In genomic region chr10:71973777-71974488, GRCh38 we compare ENCODE assay signal across 10 cellular contexts. TPM values are rescaled to one million over a fixed set of nuclear protein-coding genes. Genes with fewer than 3 reads are reported as not detected.
DNase-seq lines count a peak whose midpoint lies in the region; ATAC-seq and TF ChIP-seq lines count a peak whose summit lies in the region.
"Had no signal": no experiment of that assay in that cellular context is flagged by ENCODE, and none has a peak within 500 bp of the region (broad histone marks: within the 10 kb centered on the region; RNA-seq: fewer than 3 reads in every experiment).

No MANE protein-coding gene starts in this region.

- H3K79me2 ChIP-seq in smooth muscle cell (ENCODE audit: low read depth) = peaks cover 62% of the 10 kb centered on the region

- H2AFZ ChIP-seq in smooth muscle cell (ENCODE audit: low read depth) = no peak overlapping the region

- H4K20me1 ChIP-seq in smooth muscle cell (ENCODE audit: low read depth) = peaks cover 67% of the 10 kb centered on the region

- WGBS in smooth muscle cell (ENCODE audit: low lambda C conversion rate) = 88% methylated on average over 9 of the region's 9 CpGs

- H3K9ac ChIP-seq in smooth muscle cell (ENCODE audit: low read depth) = peak overlapping the region; percentile 44

- DNase-seq in smooth muscle cell (lab: John Stamatoyannopoulos, UW; ENCODE audit: unreplicated experiment) = no peak
- DNase-seq in GDM1 (lab: John Stamatoyannopoulos, UW) = no peak
- DNase-seq in NCI-H446 (lab: John Stamatoyannopoulos, UW) = no peak
- no peak for DNase-seq in stimulated activated naive CD4-positive, alpha-beta T cell treated with Interleukin-2 at 50 U/mL for 16 hours (lab: John Stamatoyannopoulos, UW)
- no peak for DNase-seq in NCI-H510A (lab: John Stamatoyannopoulos, UW)
- DNase-seq: midbrain had no signal

- H3K4me2 ChIP-seq in smooth muscle cell = no peak overlapping the region

- ATAC-seq in GM18867 (IDR thresholded peaks at IDR 0.05; ENCODE audit: unreplicated experiment) (peak; percentile 13), HG03045 (IDR thresholded peaks at IDR 0.05; ENCODE audit: unreplicated experiment) (peak; percentile 12)

- peaks cover 18% of the 10 kb centered on the region for H3F3A ChIP-seq in smooth muscle cell (ENCODE audit: low read depth)

- no peak for TF ChIP-seq CTCF in smooth muscle cell (IDR thresholded peaks at IDR 0.05; ENCODE audit: borderline replicate concordance, insufficient read depth, poor library complexity, severe bottlenecking)

- H3K36me3 ChIP-seq in smooth muscle cell (ENCODE audit: low read depth) = no peaks in the 10 kb centered on the region

- no peak overlapping the region for H3K4me3 ChIP-seq in smooth muscle cell

- peak overlapping the region; percentile 97 for H3K27ac ChIP-seq in cingulate gyrus (ENCODE audit: low read depth, low read length)
- H3K27ac ChIP-seq in smooth muscle cell (ENCODE audit: low read depth) = peak overlapping the region; percentile 85

- H3K27me3 ChIP-seq in smooth muscle cell (ENCODE audit: low read depth) = no peaks in the 10 kb centered on the region

- no peaks in the 10 kb centered on the region for H3K9me3 ChIP-seq in smooth muscle cell (replicated peaks; ENCODE audit: low read depth)

- H3K4me1 ChIP-seq in smooth muscle cell (ENCODE audit: low read depth) = peaks cover 25% of the 10 kb centered on the region

RNA-seq across cellular contexts. Expression of gene CHST3, which starts 9.7 kb away (rescaled TPM):
- 10.6 and 13.6 TPM in 2 replicates for total RNA-seq in smooth muscle cell
- 7.0 and 8.5 TPM in 2 replicates for polyA plus RNA-seq in smooth muscle cell
- total RNA-seq: OCI-LY7 had no signal
